ENCODE assay signal across 1 cellular context in the genomic region with DNA sequence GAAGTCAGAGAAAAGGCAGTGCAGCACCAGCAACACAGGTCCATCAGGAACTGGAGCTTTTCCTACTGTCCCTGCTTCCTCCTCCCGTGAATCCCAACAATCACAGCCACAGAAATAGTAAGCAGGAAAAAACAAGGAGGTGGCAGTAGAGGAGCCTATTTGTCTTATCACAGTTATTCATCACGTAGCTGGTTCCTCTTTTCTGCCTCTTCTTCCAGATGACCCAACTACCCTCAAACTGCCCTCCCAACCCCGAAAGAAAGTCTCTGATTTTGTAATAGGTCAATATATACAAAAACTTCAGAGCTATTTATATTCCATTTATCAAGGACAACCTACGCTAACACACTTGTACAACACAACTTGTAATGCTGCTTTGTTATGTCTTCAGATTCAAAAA.
TF ChIP-seq lines count a peak whose summit lies in the region.

No MANE protein-coding gene starts in this region.

TF ChIP-seq in K562, 482 proteins besides CTCF, POLR2A, EP300 and RAD21:
- peak; percentile 49 for TF ChIP-seq CXXC5 (CRISPR knock-in tag; IDR thresholded peaks at IDR 0.05)
- TF ChIP-seq CBX8 (IDR thresholded peaks at IDR 0.05; ENCODE audit: borderline replicate concordance, extremely low read depth, low read depth, low read length, poor library complexity, severe bottlenecking), result no peak
- TF ChIP-seq KLF16 (IDR thresholded peaks at IDR 0.05), result 0 out of 2 replicates have a peak, but pooled peaks have one; percentile 4
- TF ChIP-seq, protein P1, sequence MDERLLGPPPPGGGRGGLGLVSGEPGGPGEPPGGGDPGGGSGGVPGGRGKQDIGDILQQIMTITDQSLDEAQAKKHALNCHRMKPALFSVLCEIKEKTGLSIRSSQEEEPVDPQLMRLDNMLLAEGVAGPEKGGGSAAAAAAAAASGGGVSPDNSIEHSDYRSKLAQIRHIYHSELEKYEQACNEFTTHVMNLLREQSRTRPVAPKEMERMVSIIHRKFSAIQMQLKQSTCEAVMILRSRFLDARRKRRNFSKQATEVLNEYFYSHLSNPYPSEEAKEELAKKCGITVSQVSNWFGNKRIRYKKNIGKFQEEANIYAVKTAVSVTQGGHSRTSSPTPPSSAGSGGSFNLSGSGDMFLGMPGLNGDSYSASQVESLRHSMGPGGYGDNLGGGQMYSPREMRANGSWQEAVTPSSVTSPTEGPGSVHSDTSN (CRISPR knock-in tag; IDR thresholded peaks at IDR 0.05; ENCODE audit: low read depth), result no peak
- TF ChIP-seq, protein P1 (tag; conservative IDR thresholded peaks at IDR 0.05; ENCODE audit: low read depth), result no peak
- no peak for TF ChIP-seq GTF2E2 (tag; IDR thresholded peaks at IDR 0.05)
- TF ChIP-seq POLR2B (IDR thresholded peaks at IDR 0.05; ENCODE audit: low read depth, partially characterized antibody), result no peak
- peak; percentile 79; the same call in 1 of the 2 replicates for TF ChIP-seq SPI1 (IDR thresholded peaks at IDR 0.05; ENCODE audit: borderline replicate concordance, low read depth, low read length)
- no peak for TF ChIP-seq ZNF232 (CRISPR knock-in tag; IDR thresholded peaks at IDR 0.05)
- no peak for TF ChIP-seq SMC3 (conservative IDR thresholded peaks at IDR 0.05; ENCODE audit: insufficient read depth, low read depth, low read length)
- TF ChIP-seq CBFA2T2 (conservative IDR thresholded peaks at IDR 0.05), result no peak
- no peak for TF ChIP-seq JUND (IDR thresholded peaks at IDR 0.05; ENCODE audit: borderline replicate concordance, low read depth, low read length)
- peak; percentile 21; the same call in 1 of the 3 replicates for TF ChIP-seq JUND (tag; IDR thresholded peaks at IDR 0.05; ENCODE audit: borderline replicate concordance, low read depth, low read length)
- TF ChIP-seq KDM1A (IDR thresholded peaks at IDR 0.05), result peak in 1 of 2 experiments; percentile 39; a peak in 2 of 4 replicates
- no peak for TF ChIP-seq COPS2 (conservative IDR thresholded peaks at IDR 0.05)
- TF ChIP-seq CCAR2 (IDR thresholded peaks at IDR 0.05; ENCODE audit: low read depth, low read length), result no peak
- TF ChIP-seq, protein P2, sequence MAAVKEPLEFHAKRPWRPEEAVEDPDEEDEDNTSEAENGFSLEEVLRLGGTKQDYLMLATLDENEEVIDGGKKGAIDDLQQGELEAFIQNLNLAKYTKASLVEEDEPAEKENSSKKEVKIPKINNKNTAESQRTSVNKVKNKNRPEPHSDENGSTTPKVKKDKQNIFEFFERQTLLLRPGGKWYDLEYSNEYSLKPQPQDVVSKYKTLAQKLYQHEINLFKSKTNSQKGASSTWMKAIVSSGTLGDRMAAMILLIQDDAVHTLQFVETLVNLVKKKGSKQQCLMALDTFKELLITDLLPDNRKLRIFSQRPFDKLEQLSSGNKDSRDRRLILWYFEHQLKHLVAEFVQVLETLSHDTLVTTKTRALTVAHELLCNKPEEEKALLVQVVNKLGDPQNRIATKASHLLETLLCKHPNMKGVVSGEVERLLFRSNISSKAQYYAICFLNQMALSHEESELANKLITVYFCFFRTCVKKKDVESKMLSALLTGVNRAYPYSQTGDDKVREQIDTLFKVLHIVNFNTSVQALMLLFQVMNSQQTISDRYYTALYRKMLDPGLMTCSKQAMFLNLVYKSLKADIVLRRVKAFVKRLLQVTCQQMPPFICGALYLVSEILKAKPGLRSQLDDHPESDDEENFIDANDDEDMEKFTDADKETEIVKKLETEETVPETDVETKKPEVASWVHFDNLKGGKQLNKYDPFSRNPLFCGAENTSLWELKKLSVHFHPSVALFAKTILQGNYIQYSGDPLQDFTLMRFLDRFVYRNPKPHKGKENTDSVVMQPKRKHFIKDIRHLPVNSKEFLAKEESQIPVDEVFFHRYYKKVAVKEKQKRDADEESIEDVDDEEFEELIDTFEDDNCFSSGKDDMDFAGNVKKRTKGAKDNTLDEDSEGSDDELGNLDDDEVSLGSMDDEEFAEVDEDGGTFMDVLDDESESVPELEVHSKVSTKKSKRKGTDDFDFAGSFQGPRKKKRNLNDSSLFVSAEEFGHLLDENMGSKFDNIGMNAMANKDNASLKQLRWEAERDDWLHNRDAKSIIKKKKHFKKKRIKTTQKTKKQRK (IDR thresholded peaks at IDR 0.05; ENCODE audit: borderline replicate concordance, low read depth, low read length), result no peak
